In genomic region chr2:221077799-221078198, GRCh38 we compare ENCODE assay signal across 1 cellular context.
TF ChIP-seq lines count a peak whose summit lies in the region.

No MANE protein-coding gene starts in this region.

TF ChIP-seq in A549, 52 proteins besides CTCF, POLR2A, EP300 and RAD21 (continued from another document):
- no peak for TF ChIP-seq E2F6 (IDR thresholded peaks at IDR 0.05; ENCODE audit: borderline replicate concordance, low read depth)
- TF ChIP-seq MAFK (IDR thresholded peaks at IDR 0.05; ENCODE audit: partially characterized antibody) = peak; percentile 22
- TF ChIP-seq CEBPB (IDR thresholded peaks at IDR 0.05) = no peak
